ENCODE assay signal across 12 cellular contexts in genomic region chr14:102893452-102893851, GRCh38. TPM values are rescaled to one million over a fixed set of nuclear protein-coding genes. Genes with fewer than 3 reads are reported as not detected.
A peak's percentile ranks its signal among the peaks of the same experiment; 100 is the strongest.
DNase-seq lines count a peak whose midpoint lies in the region; ATAC-seq and TF ChIP-seq lines count a peak whose summit lies in the region.
"Had no signal": no experiment of that assay in that cellular context is flagged by ENCODE, and none has a peak within 500 bp of the region (broad histone marks: within the 10 kb centered on the region; RNA-seq: fewer than 3 reads in every experiment).

No MANE protein-coding gene starts in this region.

- H3K27ac Mint-ChIP-seq in H9, result peak overlapping the region; percentile 57 to 65 (median 59); a peak in 3 of 7 replicates
- H3K27ac Mint-ChIP-seq: dendritic cell treated with granulocyte-macrophage colony-stimulating factor and Interleukin-4, amounts not matched to agents 40 ng/mL and 50 ng/mL, for 4 days had no signal

- no peak overlapping the region for H3K18ac ChIP-seq in H9 (ENCODE audit: insufficient read length, low read depth, low read length)

- H3K4ac ChIP-seq in H9 (ENCODE audit: low read depth, low read length), result no peak overlapping the region

- no peak overlapping the region for H2BK120ac ChIP-seq in H9 (ENCODE audit: low read depth, low read length, poor library complexity, severe bottlenecking)

- no peak overlapping the region for H4K5ac ChIP-seq in H9 (ENCODE audit: insufficient read length, low read depth, low read length)

- intact Hi-C loops in stomach (cut with DNase I; ENCODE audit: low total_unique reads) (no loop called here), mammary epithelial cell (cut with micrococcal nuclease) (no loop called here)

- no peaks in the 10 kb centered on the region for H4K20me1 ChIP-seq in H9 (ENCODE audit: control insufficient read depth, insufficient read depth, insufficient read length)
- H4K20me1 ChIP-seq in mammary epithelial cell (ENCODE audit: insufficient read depth, low read length), result no peaks in the 10 kb centered on the region

- H3K27me3 ChIP-seq in H9 (ENCODE audit: insufficient read depth, low read length) (no peaks in the 10 kb centered on the region), stomach (no peaks in the 10 kb centered on the region), mammary epithelial cell (ENCODE audit: insufficient read depth, low read length) (no peaks in the 10 kb centered on the region)
- H3K27me3 ChIP-seq: spleen had no signal

- H3K79me1 ChIP-seq in H9 (ENCODE audit: insufficient read depth, low read depth, low read length, poor library complexity, severe bottlenecking), result no peaks in the 10 kb centered on the region

- H3K9ac ChIP-seq in H9 (ENCODE audit: extremely low read depth, insufficient read length, low read length) (no peak overlapping the region), mammary epithelial cell (ENCODE audit: insufficient read depth, low read length) (no peak overlapping the region)
- H3K9ac ChIP-seq: KMS-11 had no signal

- H3K36me3 ChIP-seq in stomach (peaks cover 0 to 62% (median 43%) of the 10 kb centered on the region in 4 donors), mammary epithelial cell (ENCODE audit: insufficient read depth, low read length) (peaks cover 4% of the 10 kb centered on the region)

- dilution Hi-C loops in mammary epithelial cell (cut with HindIII; ENCODE audit: low sequenced_read_pairs), result no loop called here

- no peak for TF ChIP-seq POLR2A in stomach (IDR thresholded peaks at IDR 0.05)

- H3K36me3 Mint-ChIP-seq in H9 (ENCODE audit: insufficient read depth in 1 of 3, low read depth in 3 of 3), result peaks cover 0 to 4% (median 0%) of the 10 kb centered on the region in 3 experiments; a peak in 1 of 7 replicates

- no peak overlapping the region for H2BK20ac ChIP-seq in H9 (ENCODE audit: low read depth, low read length, poor library complexity, severe bottlenecking)

- H3T11ph ChIP-seq in H9 (ENCODE audit: low read length), result no peak overlapping the region

- H2AK5ac ChIP-seq in H9 (ENCODE audit: insufficient read length, low read length), result no peak overlapping the region

- no peak overlapping the region for H3K4me3 Mint-ChIP-seq in H9
- H3K4me3 Mint-ChIP-seq: dendritic cell treated with granulocyte-macrophage colony-stimulating factor and Interleukin-4, amounts not matched to agents 40 ng/mL and 50 ng/mL, for 4 days had no signal

- H3K4me2 ChIP-seq in H9 (ENCODE audit: insufficient read depth, insufficient read length, low read length) (no peak overlapping the region), mammary epithelial cell (ENCODE audit: insufficient read depth, low read depth, low read length) (no peak overlapping the region)
- H3K4me2 ChIP-seq: KMS-11 had no signal

- H3K14ac ChIP-seq in H9 (ENCODE audit: insufficient read depth, low read length), result no peak overlapping the region; the same call in 1 of the 2 replicates

- H3K79me2 ChIP-seq in H9 (ENCODE audit: insufficient read depth, low read length) (no peaks in the 10 kb centered on the region), mammary epithelial cell (ENCODE audit: insufficient read depth, low read length) (no peaks in the 10 kb centered on the region)

- peak; percentile 91 for ATAC-seq in left lobe of liver

- no peaks in the 10 kb centered on the region for H3K9me3 ChIP-seq in H9 (ENCODE audit: control insufficient read depth, low read depth, low read length)
- H3K9me3 ChIP-seq in stomach, result no peaks in the 10 kb centered on the region
- no peaks in the 10 kb centered on the region for H3K9me3 ChIP-seq in mammary epithelial cell (replicated peaks; ENCODE audit: insufficient read depth, low read length)
- H3K9me3 ChIP-seq: spleen had no signal

- no peak overlapping the region for H4K91ac ChIP-seq in H9 (ENCODE audit: insufficient read length, low read depth, low read length)

- TF ChIP-seq CTCF in H9 (conservative IDR thresholded peaks at IDR 0.05), result no peak
- no peak for TF ChIP-seq CTCF in stomach (IDR thresholded peaks at IDR 0.05)
- TF ChIP-seq CTCF in mammary epithelial cell (conservative IDR thresholded peaks at IDR 0.05 in 1 of 2, IDR thresholded peaks at IDR 0.05 in 1 of 2; ENCODE audit: extremely low read depth in 1 of 2, insufficient read depth in 1 of 2, low read depth in 1 of 2, low read length in 2 of 2), result no peak

- DNase-seq in H9 (no peak), cerebellum (ENCODE audit: low spot score) (peak; percentile 81), left lobe of liver (ENCODE audit: low spot score) (peak; percentile 93), stomach (peak; percentile 36), NCI-H2171 treated with DMSO at 0.1 percent for 48 hours (lab: John Stamatoyannopoulos, UW) (no peak), mammary epithelial cell (no peak), NCI-H146 treated with DMSO at 0.1 percent for 48 hours (lab: John Stamatoyannopoulos, UW; ENCODE audit: unreplicated experiment) (no peak)
- DNase-seq: activated CD8-positive, alpha-beta memory T cell treated with anti-CD3 and anti-CD28 coated beads, Interleukin-2, amount 50 U/mL, for 4 hours; NCI-H69; spleen had no signal

- H3K9me3 Mint-ChIP-seq in H9, result no peaks in the 10 kb centered on the region
- H3K9me3 Mint-ChIP-seq: dendritic cell treated with granulocyte-macrophage colony-stimulating factor and Interleukin-4, amounts not matched to agents 40 ng/mL and 50 ng/mL, for 4 days had no signal

- CTCF ChIA-PET in mammary epithelial cell (lab: Charles Lee; ENCODE audit: low non-redundant PET), result no interaction called here

- peak; percentile 10 for TF ChIP-seq EP300 in stomach (IDR thresholded peaks at IDR 0.05)

- H4K8ac ChIP-seq in H9 (replicated peaks; ENCODE audit: insufficient read length, low read depth, low read length), result peak overlapping the region; percentile 98

- no peak overlapping the region for H2BK15ac ChIP-seq in H9 (ENCODE audit: low read depth, low read length)

- no peak overlapping the region for H2BK12ac ChIP-seq in H9 (ENCODE audit: insufficient read length, low read depth, low read length)

- no peaks in the 10 kb centered on the region for H3K27me3 Mint-ChIP-seq in H9 (ENCODE audit: low read depth)
- H3K27me3 Mint-ChIP-seq: dendritic cell treated with granulocyte-macrophage colony-stimulating factor and Interleukin-4, amounts not matched to agents 40 ng/mL and 50 ng/mL, for 4 days had no signal

- H3K23me2 ChIP-seq in H9 (ENCODE audit: insufficient read length, low read depth, low read length, poor library complexity, severe bottlenecking), result no peaks in the 10 kb centered on the region

- no peak overlapping the region for H3K56ac ChIP-seq in H9 (ENCODE audit: insufficient read length, low read depth, low read length)

- H3K23ac ChIP-seq in H9 (ENCODE audit: insufficient read length, low read depth, low read length), result no peak overlapping the region

- H3K27ac ChIP-seq in H9 (ENCODE audit: insufficient read length, low read depth, low read length) (no peak overlapping the region), stomach (peak overlapping the region in 2 of 5 donors; percentile 8 to 25), mammary epithelial cell (ENCODE audit: insufficient read depth, low read depth, low read length) (no peak overlapping the region)
- H3K27ac ChIP-seq: KMS-11 had no signal

- H3K4me1 ChIP-seq in H9 (ENCODE audit: insufficient read depth, low read length) (no peaks in the 10 kb centered on the region), stomach (peaks cover 0 to 17% (median 4%) of the 10 kb centered on the region in 4 donors), mammary epithelial cell (ENCODE audit: insufficient read depth, low read length) (no peaks in the 10 kb centered on the region)

- H2AFZ ChIP-seq in H9 (ENCODE audit: low read length) (no peak overlapping the region), mammary epithelial cell (ENCODE audit: low read depth, low read length) (no peak overlapping the region)

- WGBS in H9 (ENCODE audit: extremely low coverage, insufficient read length, low lambda C conversion rate), result no CpG with 5 or more reads among the region's 9 CpGs
- WGBS in stomach, 5 donors, result 61 to 80% (median 63%) methylated on average over 7 to 9 of the region's 9 CpGs
- WGBS in mammary epithelial cell (ENCODE audit: low coverage, missing lambda C conversion rate), result 51% methylated on average over 8 of the region's 9 CpGs

- H2BK5ac ChIP-seq in H9 (ENCODE audit: insufficient read length, low read length), result peak overlapping the region; percentile 55

- H3K4me3 ChIP-seq in stomach (no peak overlapping the region), mammary epithelial cell (replicated peaks in 1 of 3; ENCODE audit: insufficient read depth in 1 of 3, low read depth in 2 of 3, low read length in 3 of 3) (no peak overlapping the region)
- H3K4me3 ChIP-seq: spleen had no signal

- BruUV-seq in mammary epithelial cell (replicated peaks; lab: Mats Ljungman, UMichigan), result no TSS peak

- in situ Hi-C loops in mammary epithelial cell (cut with MboI; ENCODE audit: low sequenced_read_pairs in 2 of 2), result no loop called here

- peaks cover 4 to 6% of the 10 kb centered on the region in 2 experiments; a peak in 3 of 4 replicates for H3K4me1 Mint-ChIP-seq in H9

RNA-seq across cellular contexts. Expression of gene AMN, which starts 29.0 kb away (rescaled TPM):
- total RNA-seq in H9 (2021) (1.9 and 2.2 TPM in 2 replicates), cerebellum (0.73 TPM), left lobe of liver (56.0 TPM), stomach (100 to 1,000 TPM in 2 of 5 donors, 10 to 100 TPM in 1, 1 to 10 TPM in 2; 1.3 to 781 (median 21.7) TPM), mammary epithelial cell (under 1 TPM in 1 of 2 donors, not detected in 1; 0.64 TPM)
- polyA plus RNA-seq in stomach (10 to 100 TPM in 2 of 3 donors, 1 to 10 TPM in 1; 3.2 to 14.7 (median 12.8) TPM), mammary epithelial cell (not detected)
- not detected for polyA minus RNA-seq in mammary epithelial cell

Comparison
In these comparisons a context has a peak if more than half of its experiments do, and no peak if none do; other contexts are left out.
1. DNase-seq: peak in cerebellum (single experiment), left lobe of liver (single experiment) and stomach (single experiment); none in H9 (single experiment), NCI-H2171 treated with DMSO at 0.1 percent for 48 hours (single experiment), mammary epithelial cell (single experiment) and NCI-H146 treated with DMSO at 0.1 percent for 48 hours (single experiment).